ENCODE assay signal across 1 cellular context in the genomic region with DNA sequence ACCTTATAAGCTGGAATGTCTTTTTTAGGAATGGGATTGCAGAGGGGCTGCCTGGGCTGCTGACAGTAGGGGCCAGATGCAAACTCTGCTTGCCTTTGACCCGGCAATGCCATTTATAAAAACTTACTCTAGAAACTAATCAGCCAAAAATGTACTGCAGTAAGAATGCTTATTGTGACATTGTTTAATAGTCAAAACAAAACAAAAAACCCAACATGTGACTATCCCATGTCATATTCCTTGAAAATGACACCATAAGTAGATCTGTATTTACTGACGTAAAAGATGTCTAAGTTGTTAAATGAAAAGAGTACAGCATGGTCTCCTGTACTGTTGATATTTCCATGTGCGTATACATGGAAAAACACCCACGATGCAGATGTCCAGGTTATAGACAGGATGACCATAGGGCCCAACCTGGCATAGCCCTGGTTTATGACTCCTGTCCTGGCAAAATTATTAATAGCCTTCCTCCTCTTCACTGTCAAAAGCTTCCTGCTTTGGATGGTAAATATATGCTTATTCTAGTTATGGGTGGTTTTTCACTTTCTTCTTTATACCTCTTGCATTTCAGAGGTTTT.
TF ChIP-seq lines count a peak whose summit lies in the region.

No MANE protein-coding gene starts in this region.

TF ChIP-seq in endothelial cell of umbilical vein, 7 proteins besides CTCF, POLR2A, EP300 and RAD21:
- TF ChIP-seq, protein P1, sequence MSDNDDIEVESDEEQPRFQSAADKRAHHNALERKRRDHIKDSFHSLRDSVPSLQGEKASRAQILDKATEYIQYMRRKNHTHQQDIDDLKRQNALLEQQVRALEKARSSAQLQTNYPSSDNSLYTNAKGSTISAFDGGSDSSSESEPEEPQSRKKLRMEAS (IDR thresholded peaks at IDR 0.05; ENCODE audit: insufficient read depth, insufficient read length), result no peak
- TF ChIP-seq MYC (IDR thresholded peaks at IDR 0.05; ENCODE audit: low read depth, low read length) (no peak), EZH2 (IDR thresholded peaks at IDR 0.05; ENCODE audit: borderline replicate concordance, low read depth, low read length, severe bottlenecking) (no peak), POLR2AphosphoS5 (IDR thresholded peaks at IDR 0.05; ENCODE audit: insufficient read depth, low read depth, low read length) (no peak), JUN (IDR thresholded peaks at IDR 0.05; ENCODE audit: borderline replicate concordance, insufficient read depth, insufficient read length, low read depth) (no peak), FOS (IDR thresholded peaks at IDR 0.05; ENCODE audit: borderline replicate concordance, insufficient read depth, low read length) (no peak), GATA2 (IDR thresholded peaks at IDR 0.05; ENCODE audit: insufficient read depth, insufficient read length, low read depth, low read length) (no peak)
